18 cellular contexts compared by ENCODE assay signal in the genomic region with DNA sequence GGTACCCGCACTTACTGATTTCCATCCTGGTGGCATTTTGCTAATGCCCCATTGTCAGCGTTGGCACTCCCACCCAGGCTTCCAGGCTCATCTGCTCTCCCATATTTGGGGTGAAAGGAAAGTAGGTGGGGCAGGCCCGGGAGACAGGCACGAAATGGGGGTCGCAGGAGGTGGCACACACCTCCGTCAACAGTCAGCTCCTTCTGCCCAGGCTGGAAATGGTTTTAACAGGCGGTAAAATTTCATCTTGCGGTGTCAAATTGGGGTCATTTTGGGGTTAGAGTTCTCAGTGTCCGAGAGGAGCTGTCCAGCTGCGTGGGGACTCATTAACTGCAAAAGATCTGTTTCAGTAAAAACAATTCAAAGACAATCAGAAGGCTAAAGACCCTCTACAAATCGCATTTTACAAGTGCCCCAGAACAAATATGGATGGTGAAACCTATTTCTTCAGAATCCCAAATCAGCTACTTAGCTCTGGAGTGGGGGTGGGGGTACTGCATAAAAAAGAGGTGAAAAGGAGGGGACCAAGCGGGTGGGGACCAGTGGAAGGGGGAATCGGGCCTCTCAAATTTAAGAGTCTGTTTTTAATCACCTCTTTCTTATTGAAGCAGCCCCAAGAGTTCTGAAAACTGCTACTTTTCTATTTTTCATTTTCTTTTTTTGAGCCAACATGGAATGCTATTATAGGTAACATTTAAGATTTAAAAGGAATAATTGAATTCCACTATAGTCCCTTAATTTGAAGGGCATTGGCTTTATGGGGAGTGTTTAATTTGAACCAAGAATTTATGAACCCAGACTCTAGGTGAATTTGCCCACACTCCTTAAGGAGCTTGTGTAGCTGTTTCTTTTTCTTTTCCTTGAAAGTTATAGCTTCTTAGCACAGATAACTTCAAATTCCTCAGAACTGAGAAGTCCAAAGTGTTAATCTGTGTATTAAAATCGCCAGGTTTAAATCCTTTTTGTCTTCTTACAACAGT. TPM values are rescaled to one million over a fixed set of nuclear protein-coding genes. Genes with fewer than 3 reads are reported as not detected.
DNase-seq lines count a peak whose midpoint lies in the region; ATAC-seq, FAIRE-seq and TF ChIP-seq lines count a peak whose summit lies in the region.
"Had no signal": no experiment of that assay in that cellular context is flagged by ENCODE, and none has a peak within 500 bp of the region (broad histone marks: within the 10 kb centered on the region; RNA-seq: fewer than 3 reads in every experiment).

No MANE protein-coding gene starts in this region.

- WGBS in HUES64, result 4% methylated on average over 13 of the region's 14 CpGs
- WGBS in sigmoid colon, 2 donors, result 24 to 43% methylated on average over 14 of the region's 14 CpGs
- WGBS in body of pancreas, 2 donors, result 76 to 87% methylated on average over 14 of the region's 14 CpGs

- no peak for TF ChIP-seq EP300 in sigmoid colon (IDR thresholded peaks at IDR 0.05)

- peak overlapping the region; percentile 94 to 98 (median 97) for H3K4me3 Mint-ChIP-seq in brain

- H3K27ac Mint-ChIP-seq in brain, result peak overlapping the region; percentile 98 to 100 (median 99)

- FAIRE-seq in kidney (lab: Jason Lieb, UNC), result no peak
- FAIRE-seq: HTR-8/SVneo had no signal

- H3K36me3 Mint-ChIP-seq in brain, result no peaks in the 10 kb centered on the region

- H3K9ac ChIP-seq in HUES64 (ENCODE audit: low read depth, low read length) (no peak overlapping the region), kidney (ENCODE audit: low read length in 2 of 2) (peak overlapping the region in 1 of 2 donors; percentile 30)

- intact Hi-C loops in kidney (cut with DNase I), result loop anchor here (10.0 kb wide), 1 partner anchor 220 kb away; no protein-coding TSS in a partner anchor
- intact Hi-C loops in sigmoid colon (cut with DNase I), result loop anchor here (2.0 to 10.0 kb wide), 3 partner anchors 220 to 502 kb away; no protein-coding TSS in a partner anchor
- intact Hi-C loops in body of pancreas (cut with DNase I), result no loop called here

- TF ChIP-seq CTCF in brain (conservative IDR thresholded peaks at IDR 0.05) (no peak), kidney (IDR thresholded peaks at IDR 0.05; ENCODE audit: borderline replicate concordance, extremely low read depth, insufficient read depth) (no peak), sigmoid colon (IDR thresholded peaks at IDR 0.05) (no peak), body of pancreas (IDR thresholded peaks at IDR 0.05) (no peak)

- H3K27ac ChIP-seq in HUES64 (ENCODE audit: low read depth, low read length) (no peak overlapping the region), kidney (ENCODE audit: low read depth in 2 of 2, low read length in 2 of 2) (peak overlapping the region; percentile 11 to 67), sigmoid colon (peak overlapping the region; percentile 95 to 97 (median 96)), body of pancreas (no peak overlapping the region)
- H3K27ac ChIP-seq: epithelial cell of prostate, SJSA1 had no signal

- peaks cover 58% of the 10 kb centered on the region for H3K4me1 Mint-ChIP-seq in brain

- DNase-seq in kidney (peak; percentile 54), sigmoid colon (no peak), HUDEP-2 (lab: John Stamatoyannopoulos, UW; ENCODE audit: unreplicated experiment in 76 of 76) (no peak), body of pancreas (no peak), kidney glomerular epithelial cell (lab: John Stamatoyannopoulos, UW) (no peak)
- DNase-seq in activated effector memory CD4-positive, alpha-beta T cell treated with anti-CD3 and anti-CD28 coated beads, Interleukin-2, amount 50 U/mL, for 16 hours, result no peak
- DNase-seq: activated naive CD4-positive, alpha-beta T cell treated with Interleukin-2 at 50 U/mL for 16 hours; central memory CD4-positive, alpha-beta T cell; DMS153; NCI-H1092; NCI-H2227 treated with DMSO at 0.1 percent for 48 hours; stimulated activated CD4-positive, alpha-beta T cell treated with anti-CD3 and anti-CD28 coated beads, Interleukin-4, amount 100 ng/mL, for 24 hours had no signal

- no peaks in the 10 kb centered on the region for H3K9me3 ChIP-seq in HUES64 (ENCODE audit: insufficient read depth, low read depth, low read length)
- no peaks in the 10 kb centered on the region for H3K9me3 ChIP-seq in kidney (ENCODE audit: control insufficient read depth in 1 of 2, low read length in 2 of 2)
- no peaks in the 10 kb centered on the region for H3K9me3 ChIP-seq in sigmoid colon
- no peaks in the 10 kb centered on the region for H3K9me3 ChIP-seq in body of pancreas
- H3K9me3 ChIP-seq: SJSA1 had no signal

- H3K27me3 Mint-ChIP-seq in brain, result peaks cover 52% of the 10 kb centered on the region

- H3K9me3 Mint-ChIP-seq in brain, result peaks cover 0 to 38% (median 0%) of the 10 kb centered on the region in 5 experiments

- H3K36me3 ChIP-seq in HUES64 (ENCODE audit: insufficient read depth, low read length) (no peaks in the 10 kb centered on the region), kidney (ENCODE audit: control insufficient read depth in 1 of 2, insufficient read depth in 2 of 2, low read length in 2 of 2) (no peaks in the 10 kb centered on the region), sigmoid colon (no peaks in the 10 kb centered on the region), body of pancreas (replicated peaks in 1 of 2; ENCODE audit: insufficient read depth in 1 of 2, low read depth in 2 of 2) (no peaks in the 10 kb centered on the region)
- H3K36me3 ChIP-seq: SJSA1 had no signal

- no peak for ATAC-seq in body of pancreas

- H3K4me3 ChIP-seq in HUES64 (ENCODE audit: low read length), result peak overlapping the region; percentile 7; the same call in 1 of the 2 replicates
- H3K4me3 ChIP-seq in kidney (ENCODE audit: low read length in 2 of 2), result peak overlapping the region; percentile 10 to 46
- H3K4me3 ChIP-seq in sigmoid colon, result peak overlapping the region; percentile 83 to 87 (median 84)
- no peak overlapping the region for H3K4me3 ChIP-seq in body of pancreas
- H3K4me3 ChIP-seq: SJSA1 had no signal

- TF ChIP-seq POLR2A in sigmoid colon (IDR thresholded peaks at IDR 0.05), result no peak
- TF ChIP-seq POLR2A in body of pancreas (IDR thresholded peaks at IDR 0.05), result no peak

- H3K27me3 ChIP-seq in HUES64 (ENCODE audit: insufficient read depth, low read length) (peaks cover 76% of the 10 kb centered on the region), sigmoid colon (no peaks in the 10 kb centered on the region), body of pancreas (no peaks in the 10 kb centered on the region)

- H3K4me1 ChIP-seq in HUES64 (ENCODE audit: insufficient read depth, low read length) (peaks cover 40% of the 10 kb centered on the region), kidney (ENCODE audit: control insufficient read depth in 1 of 2, insufficient read depth in 1 of 2, low read depth in 1 of 2, low read length in 2 of 2) (no peaks in the 10 kb centered on the region), sigmoid colon (peaks cover 0 to 7% (median 0%) of the 10 kb centered on the region in 4 donors), body of pancreas (peaks cover 9% of the 10 kb centered on the region)
- H3K4me1 ChIP-seq: SJSA1 had no signal

RNA-seq across cellular contexts. Expression of gene MEIS2, which starts 4.4 kb away (rescaled TPM):
- polyA plus RNA-seq in HUES64 (2013, experiment 1 of 2), result 15.0 TPM
- 20.2 TPM for polyA plus RNA-seq in HUES64 (2013, experiment 2 of 2)
- polyA plus RNA-seq in brain (ENCODE audit: insufficient read depth, low read depth, low replicate concordance) (7.0 TPM), kidney (ENCODE audit: insufficient read depth, low read depth, low replicate concordance) (14.7 TPM), sigmoid colon (1 to 10 TPM; 1.4 to 8.5 (median 4.2) TPM)
- total RNA-seq in kidney (50.9 TPM), sigmoid colon (100 to 1,000 TPM in 1 of 4 donors, 10 to 100 TPM in 3; 76.0 to 154 (median 85.1) TPM), body of pancreas (10 to 100 TPM; 11.9 to 86.0 TPM)
- total RNA-seq: activated CD8-positive, alpha-beta memory T cell treated with anti-CD3 and anti-CD28 coated beads for 36 hours had no signal

Comparison
In these comparisons a context has a peak if more than half of its experiments do, and no peak if none do; other contexts are left out.
1. H3K27ac ChIP-seq: peak in kidney (2 of 2) and sigmoid colon (4 of 4); none in HUES64 (single experiment) and body of pancreas (0 of 4).
2. H3K4me3 ChIP-seq: peak in HUES64 (single experiment), kidney (2 of 2) and sigmoid colon (4 of 4); none in body of pancreas (0 of 2).